Comparison of ENCODE assay signal across 17 cellular contexts in genomic region chr1:33244143-33244808, GRCh38. TPM values are rescaled to one million over a fixed set of nuclear protein-coding genes. Genes with fewer than 3 reads are reported as not detected.
DNase-seq lines count a peak whose midpoint lies in the region; ATAC-seq and TF ChIP-seq lines count a peak whose summit lies in the region.
"Had no signal": no experiment of that assay in that cellular context is flagged by ENCODE, and none has a peak within 500 bp of the region (broad histone marks: within the 10 kb centered on the region; RNA-seq: fewer than 3 reads in every experiment).

No MANE protein-coding gene starts in this region.

- TF ChIP-seq CTCF in omental fat pad (IDR thresholded peaks at IDR 0.05), result no peak

- no peaks in the 10 kb centered on the region for H3K79me2 ChIP-seq in mesendoderm (ENCODE audit: control insufficient read depth, insufficient read depth, low read length)

- H3K4ac ChIP-seq in mesendoderm (ENCODE audit: low read depth, low read length), result peak overlapping the region; percentile 39

- ATAC-seq in HG03280 (IDR thresholded peaks at IDR 0.05; ENCODE audit: unreplicated experiment), result no peak
- no peak for ATAC-seq in omental fat pad (ENCODE audit: low FRiP score)
- ATAC-seq in activated naive CD8-positive, alpha-beta T cell treated with anti-CD3 and anti-CD28 coated beads, Interleukin-2, amount 50 U/mL, for 24 hours, result no peak
- ATAC-seq: natural killer cell treated with Interleukin-12 subunit alpha and Interleukin-12 subunit beta and Interleukin-15 and Interleukin-18, amount 100 ng/mL, for 72 hours had no signal

- no peak overlapping the region for H4K5ac ChIP-seq in mesendoderm (ENCODE audit: low read length)

- H3K36me3 Mint-ChIP-seq in activated naive CD8-positive, alpha-beta T cell treated with anti-CD3 and anti-CD28 coated beads, Interleukin-2, amount 50 U/mL, for 24 hours (ENCODE audit: low read depth), result no peaks in the 10 kb centered on the region
- H3K36me3 Mint-ChIP-seq: activated naive CD8-positive, alpha-beta T cell treated with anti-CD3 and anti-CD28 coated beads for 36 hours; natural killer cell treated with Interleukin-12 subunit alpha and Interleukin-12 subunit beta and Interleukin-15 and Interleukin-18, amount 100 ng/mL, for 72 hours had no signal

- no peak overlapping the region for H3K56ac ChIP-seq in mesendoderm (ENCODE audit: low read length)

- H3K27me3 ChIP-seq in mesendoderm (ENCODE audit: insufficient read depth, low read length, poor library complexity), result no peaks in the 10 kb centered on the region

- H2AK5ac ChIP-seq in mesendoderm (ENCODE audit: low read length), result no peak overlapping the region

- H3K79me1 ChIP-seq in mesendoderm (ENCODE audit: low read length), result no peaks in the 10 kb centered on the region

- no peaks in the 10 kb centered on the region for H3K4me1 Mint-ChIP-seq in activated naive CD8-positive, alpha-beta T cell treated with anti-CD3 and anti-CD28 coated beads, Interleukin-2, amount 50 U/mL, for 24 hours
- H3K4me1 Mint-ChIP-seq: activated naive CD8-positive, alpha-beta T cell treated with anti-CD3 and anti-CD28 coated beads for 36 hours had no signal

- no peak overlapping the region for H3K9ac ChIP-seq in mesendoderm (ENCODE audit: low read length)

- no peak overlapping the region for H4K8ac ChIP-seq in mesendoderm (ENCODE audit: low read depth, low read length)

- peaks cover 16% of the 10 kb centered on the region for H3K4me1 ChIP-seq in mesendoderm (ENCODE audit: control insufficient read depth, low read depth, low read length)

- no peaks in the 10 kb centered on the region for H3K36me3 ChIP-seq in mesendoderm (ENCODE audit: control insufficient read depth, insufficient read depth, low read length)

- H3K4me3 ChIP-seq in mesendoderm (ENCODE audit: low read length), result no peak overlapping the region

- no peaks in the 10 kb centered on the region for H3K9me3 Mint-ChIP-seq in activated naive CD8-positive, alpha-beta T cell treated with anti-CD3 and anti-CD28 coated beads, Interleukin-2, amount 50 U/mL, for 24 hours
- H3K9me3 Mint-ChIP-seq: activated naive CD8-positive, alpha-beta T cell treated with anti-CD3 and anti-CD28 coated beads for 36 hours; natural killer cell treated with Interleukin-12 subunit alpha and Interleukin-12 subunit beta and Interleukin-15 and Interleukin-18, amount 100 ng/mL, for 72 hours had no signal

- peak overlapping the region; percentile 1 for H3K27ac ChIP-seq in mesendoderm (ENCODE audit: low read depth, low read length)
- H3K27ac ChIP-seq: VCaP had no signal

- no peak overlapping the region for H2BK15ac ChIP-seq in mesendoderm (replicated peaks; ENCODE audit: low read depth)

- H3K27me3 Mint-ChIP-seq in activated naive CD8-positive, alpha-beta T cell treated with anti-CD3 and anti-CD28 coated beads, Interleukin-2, amount 50 U/mL, for 24 hours, result peaks cover 13% of the 10 kb centered on the region
- H3K27me3 Mint-ChIP-seq: activated naive CD8-positive, alpha-beta T cell treated with anti-CD3 and anti-CD28 coated beads for 36 hours had no signal

- H3K23ac ChIP-seq in mesendoderm (ENCODE audit: low read length), result no peak overlapping the region

- H2BK5ac ChIP-seq in mesendoderm (ENCODE audit: low read length), result no peak overlapping the region

- no peak overlapping the region for H3K4me2 ChIP-seq in mesendoderm (ENCODE audit: low read length)

- H2BK120ac ChIP-seq in mesendoderm (ENCODE audit: low read depth, low read length), result no peak overlapping the region

- WGBS in mesendoderm (ENCODE audit: extremely low coverage, insufficient coverage, low lambda C conversion rate), result no CpG with 5 or more reads among the region's 5 CpGs

- DNase-seq in EL (peak; percentile 87), M059J (ENCODE audit: low read depth) (peak; percentile 96), astrocyte of the hippocampus (ENCODE audit: low read depth, low spot score) (peak; percentile 72), mesendoderm (peak; percentile 93), RPMI8226 (no peak), omental fat pad (ENCODE audit: low spot score) (no peak)
- DNase-seq in activated naive CD8-positive, alpha-beta T cell treated with anti-CD3 and anti-CD28 coated beads, Interleukin-2, amount 50 U/mL, for 24 hours, result no peak
- DNase-seq: activated naive CD8-positive, alpha-beta T cell treated with anti-CD3 and anti-CD28 coated beads for 36 hours; C1 segment of cervical spinal cord; dermis blood vessel endothelial cell; H7; NCI-H1048; NCI-H524; SIG-M5 had no signal

- H3K18ac ChIP-seq in mesendoderm (ENCODE audit: low read length), result peak overlapping the region; percentile 42

- no peak overlapping the region for H3K4me3 Mint-ChIP-seq in activated naive CD8-positive, alpha-beta T cell treated with anti-CD3 and anti-CD28 coated beads, Interleukin-2, amount 50 U/mL, for 24 hours
- H3K4me3 Mint-ChIP-seq: activated naive CD8-positive, alpha-beta T cell treated with anti-CD3 and anti-CD28 coated beads for 36 hours; natural killer cell treated with Interleukin-12 subunit alpha and Interleukin-12 subunit beta and Interleukin-15 and Interleukin-18, amount 100 ng/mL, for 72 hours had no signal

- H3K27ac Mint-ChIP-seq in activated naive CD8-positive, alpha-beta T cell treated with anti-CD3 and anti-CD28 coated beads, Interleukin-2, amount 50 U/mL, for 24 hours, result no peak overlapping the region
- H3K27ac Mint-ChIP-seq: activated naive CD8-positive, alpha-beta T cell treated with anti-CD3 and anti-CD28 coated beads for 36 hours; natural killer cell treated with Interleukin-12 subunit alpha and Interleukin-12 subunit beta and Interleukin-15 and Interleukin-18, amount 100 ng/mL, for 72 hours had no signal

RNA-seq across cellular contexts. Expression of gene ZNF362, which starts 12.0 kb away (rescaled TPM):
- total RNA-seq in M059J (2014; rRNA removed; shearing (Covaris generic)), result 6.2 and 15.2 TPM in 2 replicates
- polyA plus RNA-seq in mesendoderm (2013, experiment 1 of 2), result 25.3 TPM
- polyA plus RNA-seq in mesendoderm (2013, experiment 2 of 2), result 25.7 TPM
- total RNA-seq in omental fat pad, result 10 to 100 TPM; 10.4 to 13.9 (median 11.2) TPM

Comparison
In these comparisons a context has a peak if more than half of its experiments do, and no peak if none do; other contexts are left out.
1. DNase-seq: peak in EL (single experiment), M059J (single experiment), astrocyte of the hippocampus (single experiment) and mesendoderm (single experiment); none in RPMI8226 (single experiment), omental fat pad (single experiment) and activated naive CD8-positive, alpha-beta T cell treated with anti-CD3 and anti-CD28 coated beads, Interleukin-2, amount 50 U/mL, for 24 hours (single experiment).